1 cellular context compared by ENCODE assay signal in genomic region chr21:26125433-26126167, GRCh38.
TF ChIP-seq lines count a peak whose summit lies in the region.

No MANE protein-coding gene starts in this region.

TF ChIP-seq in SK-N-SH treated with all-trans-retinoic acid at 6 μM for 48 hours, 23 proteins besides CTCF, POLR2A, EP300 and RAD21 (continued from another document):
- TF ChIP-seq ZFP30 (CRISPR knock-in tag; IDR thresholded peaks at IDR 0.05): no peak
